25 cellular contexts compared by ENCODE assay signal in the genomic region with DNA sequence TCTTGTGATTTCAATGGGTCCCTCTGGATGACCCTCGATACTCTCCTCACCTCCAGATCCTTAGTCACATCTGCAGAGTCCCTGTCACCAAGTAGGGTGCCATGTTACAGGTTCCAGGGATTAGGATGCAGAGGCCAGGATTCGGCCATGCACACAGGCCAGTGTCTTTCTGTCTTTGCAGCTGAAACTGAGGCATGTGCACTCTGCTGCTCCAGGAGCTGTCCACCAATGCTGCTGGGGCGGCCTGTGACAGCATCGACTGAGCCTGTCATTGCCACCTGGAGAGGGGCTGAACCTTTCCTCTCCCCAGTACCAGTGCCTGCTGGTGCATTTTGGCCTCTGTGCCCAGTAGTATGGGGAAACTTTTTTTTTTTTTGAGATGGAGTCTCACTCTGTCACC. TPM values are rescaled to one million over a fixed set of nuclear protein-coding genes. Genes with fewer than 3 reads are reported as not detected.
"Had no signal": no experiment of that assay in that cellular context is flagged by ENCODE, and none has a peak within 500 bp of the region (broad histone marks: within the 10 kb centered on the region; RNA-seq: fewer than 3 reads in every experiment).

No MANE protein-coding gene starts in this region.

- H3K27ac Mint-ChIP-seq: activated CD4-positive, alpha-beta T cell treated with anti-CD3 and anti-CD28 coated beads, Interleukin-2, amount 10 ng/mL, durations not matched to agents 24 days and 14 days; activated naive CD8-positive, alpha-beta T cell; activated T-helper 2 cell treated with anti-CD3 and anti-CD28 coated beads, Interferon-gamma antibody, Interleukin-2, Interleukin-4, amounts not matched to agents 10 μg/mL and 5 μg/mL and 100 μg/mL, durations not matched to agents 14 hours and 24 hours and 36 hours; brain; WTC11 had no signal

- H3K27me3 Mint-ChIP-seq: activated CD4-positive, alpha-beta T cell treated with anti-CD3 and anti-CD28 coated beads, Interleukin-2, amount 10 ng/mL, durations not matched to agents 24 days and 14 days; activated naive CD8-positive, alpha-beta T cell; central memory CD8-positive, alpha-beta T cell; IgD-negative memory B cell; T-helper 17 cell had no signal

- H3K36me3 Mint-ChIP-seq: activated naive CD8-positive, alpha-beta T cell had no signal

- DNase-seq: activated CD4-positive, alpha-beta T cell treated with anti-CD3 and anti-CD28 coated beads, Interleukin-2, amount 10 ng/mL, durations not matched to agents 24 days and 14 days; activated CD4-positive, alpha-beta T cell treated with anti-CD3 and anti-CD28 coated beads, Interleukin-2, amount 50 U/mL, for 48 hours; activated CD4-positive, CD25-positive, alpha-beta regulatory T cell treated with anti-CD3 and anti-CD28 coated beads, Interleukin-2, amount 50 U/mL, for 72 hours; activated naive CD4-positive, alpha-beta T cell; activated T-cell treated with anti-CD3 and anti-CD28 coated beads for 4 hours; activated T-cell treated with anti-CD3 and anti-CD28 coated beads, Interleukin-2, amount 50 U/mL, for 48 hours; amygdala; KG1; NCI-H1092 treated with DMSO at 0.1 percent for 48 hours; NCI-H1417 treated with DMSO at 0.1 percent for 48 hours; NCI-H1694; NCI-H2029 treated with DMSO at 0.1 percent for 48 hours; NCI-H524; PC-3; SIG-M5; T-helper 9 cell had no signal

- H3K9me3 Mint-ChIP-seq: activated CD4-positive, alpha-beta T cell treated with anti-CD3 and anti-CD28 coated beads, Interleukin-2, amount 10 ng/mL, durations not matched to agents 24 days and 14 days; activated T-helper 2 cell treated with anti-CD3 and anti-CD28 coated beads, Interferon-gamma antibody, Interleukin-2, Interleukin-4, amounts not matched to agents 10 μg/mL and 5 μg/mL and 100 μg/mL, durations not matched to agents 14 hours and 24 hours and 36 hours; brain; central memory CD8-positive, alpha-beta T cell; IgD-negative memory B cell; WTC11 had no signal

- H3K4me3 Mint-ChIP-seq: activated CD4-positive, alpha-beta T cell treated with anti-CD3 and anti-CD28 coated beads, Interleukin-2, amount 10 ng/mL, durations not matched to agents 24 days and 14 days; activated naive CD8-positive, alpha-beta T cell; brain; central memory CD8-positive, alpha-beta T cell; T-helper 17 cell; WTC11 had no signal

- ATAC-seq: PC-3, T-helper 17 cell, WTC11 had no signal

RNA-seq across cellular contexts. Expression of a gene that starts 57.2 kb away (rescaled TPM):
- total RNA-seq: activated CD4-positive, alpha-beta T cell treated with anti-CD3 and anti-CD28 coated beads, Interleukin-2, amount 10 ng/mL, durations not matched to agents 24 days and 14 days; activated T-helper 2 cell treated with anti-CD3 and anti-CD28 coated beads, Interferon-gamma antibody, Interleukin-2, Interleukin-4, amounts not matched to agents 10 μg/mL and 5 μg/mL and 100 μg/mL, durations not matched to agents 14 hours and 24 hours and 36 hours; astrocyte; MCF 10A; PC-3; T-helper 17 cell; WTC11 had no signal
- polyA plus RNA-seq: IgD-negative memory B cell had no signal
